ENCODE assay signal across 1 cellular context in genomic region chr7:81211204-81211603, GRCh38.
TF ChIP-seq lines count a peak whose summit lies in the region.

No MANE protein-coding gene starts in this region.

TF ChIP-seq in HepG2, 621 proteins besides CTCF, POLR2A, EP300 and RAD21 (continued from another document):
- no peak for TF ChIP-seq PRDM10 (CRISPR knock-in tag; IDR thresholded peaks at IDR 0.05; ENCODE audit: low read depth)
